20 cellular contexts compared by ENCODE assay signal in genomic region chr3:177039875-177040274, GRCh38.
DNase-seq lines count a peak whose midpoint lies in the region; ATAC-seq and TF ChIP-seq lines count a peak whose summit lies in the region.
"Had no signal": no experiment of that assay in that cellular context is flagged by ENCODE, and none has a peak within 500 bp of the region (broad histone marks: within the 10 kb centered on the region; RNA-seq: fewer than 3 reads in every experiment).

No MANE protein-coding gene starts in this region.

- peaks cover 5% of the 10 kb centered on the region for H3K9me1 ChIP-seq in IMR-90 (ENCODE audit: insufficient read depth, low read length)

- no TSS peak for BruUV-seq in IMR-90 (replicated peaks; lab: Mats Ljungman, UMichigan)

- H3K4me1 ChIP-seq in IMR-90 (ENCODE audit: control insufficient read depth, insufficient read depth, low read length) (peaks cover 5% of the 10 kb centered on the region), sigmoid colon (peaks cover 0 to 42% (median 29%) of the 10 kb centered on the region in 4 donors)

- no peaks in the 10 kb centered on the region for H3K9me3 ChIP-seq in IMR-90 (ENCODE audit: control insufficient read depth, insufficient read depth, low read length)
- peaks cover 0 to 3% (median 0%) of the 10 kb centered on the region in 4 donors for H3K9me3 ChIP-seq in sigmoid colon
- H3K9me3 ChIP-seq: tibial artery had no signal

- H3K23ac ChIP-seq in IMR-90 (ENCODE audit: low read depth, low read length): no peak overlapping the region

- TF ChIP-seq CTCF in IMR-90 (conservative IDR thresholded peaks at IDR 0.05; ENCODE audit: low read depth, low read length) (no peak), chondrocyte (IDR thresholded peaks at IDR 0.05) (no peak), sigmoid colon (IDR thresholded peaks at IDR 0.05) (no peak)

- no peak overlapping the region for H2BK120ac ChIP-seq in IMR-90 (ENCODE audit: low read depth, low read length)

- peaks cover 6 to 35% of the 10 kb centered on the region in 2 experiments for H3K79me1 ChIP-seq in IMR-90 (ENCODE audit: low read depth in 1 of 2, low read length in 2 of 2)

- DNase-seq in T-helper 2 cell treated with Interferon-gamma antibody and Interleukin-4, amounts not matched to agents 5 μg/mL and 100 μg/mL, for 36 hours (ENCODE audit: low spot score): no peak
- DNase-seq in T-helper 2 cell: no peak
- DNase-seq in IMR-90: no peak
- DNase-seq in chondrocyte (ENCODE audit: low spot score): no peak
- DNase-seq in sigmoid colon: no peak
- DNase-seq in activated naive CD8-positive, alpha-beta T cell treated with anti-CD3 and anti-CD28 coated beads for 36 hours: no peak
- DNase-seq in HUDEP-2 (lab: John Stamatoyannopoulos, UW; ENCODE audit: unreplicated experiment in 76 of 76): no peak
- DNase-seq: activated CD8-positive, alpha-beta T cell treated with anti-CD3 and anti-CD28 coated beads, Interleukin-2, amount 10 ng/mL, durations not matched to agents 7 days and 5 days; DMS53; KBM-7; NCI-H1105 treated with DMSO at 0.1 percent for 48 hours; NCI-H2171 treated with DMSO at 0.1 percent for 48 hours; NCI-H774; stimulated activated CD4-positive, alpha-beta T cell treated with anti-CD3 and anti-CD28 coated beads, Interleukin-2, amount 100 ng/mL, for 48 hours; T-cell; tibial artery had no signal

- H2AK9ac ChIP-seq in IMR-90 (replicated peaks; ENCODE audit: low read depth, low read length, poor library complexity): no peak overlapping the region

- no peak overlapping the region for H2AK5ac ChIP-seq in IMR-90 (ENCODE audit: low read depth, low read length)

- no peak overlapping the region for H2BK20ac ChIP-seq in IMR-90 (ENCODE audit: low read depth, low read length)

- in situ Hi-C loops in IMR-90 (cut with MboI; ENCODE audit: low sequenced_read_pairs): no loop called here

- no peak overlapping the region for H4K91ac ChIP-seq in IMR-90 (ENCODE audit: insufficient read depth, low read depth, low read length)

- no peaks in the 10 kb centered on the region for H3K27me3 ChIP-seq in IMR-90 (ENCODE audit: control insufficient read depth, insufficient read depth, low read length)
- H3K27me3 ChIP-seq in sigmoid colon: no peaks in the 10 kb centered on the region
- H3K27me3 ChIP-seq: BLaER1 treated with 17β-estradiol and CSF1 and Interleukin-3, amounts not matched to agents 10 nM and 100 nM; tibial artery had no signal

- no peak overlapping the region for H3K18ac ChIP-seq in IMR-90 (ENCODE audit: low read depth, low read length)

- H2BK5ac ChIP-seq in IMR-90 (ENCODE audit: low read depth, low read length, poor library complexity, severe bottlenecking): no peak overlapping the region

- H3K4me2 ChIP-seq in IMR-90 (ENCODE audit: low read depth, low read length): no peak overlapping the region
- H3K4me2 ChIP-seq: BLaER1 treated with 17β-estradiol and CSF1 and Interleukin-3, amounts not matched to agents 10 nM and 100 nM had no signal

- H3K56ac ChIP-seq in IMR-90 (ENCODE audit: extremely low read depth, insufficient read depth, low read length): no peak overlapping the region

- TF ChIP-seq RAD21 in IMR-90 (IDR thresholded peaks at IDR 0.05; ENCODE audit: low read length): no peak

- H3K36me3 ChIP-seq in IMR-90 (ENCODE audit: control insufficient read depth, insufficient read depth, low read length): peaks cover 26% of the 10 kb centered on the region
- peaks cover 0 to 25% (median 1%) of the 10 kb centered on the region in 4 donors for H3K36me3 ChIP-seq in sigmoid colon

- H3K27ac ChIP-seq in IMR-90 (ENCODE audit: insufficient read depth, low read length) (no peak overlapping the region), sigmoid colon (peak overlapping the region in 3 of 4 donors; percentile 78 to 79 (median 79))
- H3K27ac ChIP-seq: 22Rv1; BLaER1 treated with 17β-estradiol and CSF1 and Interleukin-3, amounts not matched to agents 10 nM and 100 nM had no signal

- no peak overlapping the region for H3K4ac ChIP-seq in IMR-90 (ENCODE audit: low read depth, low read length)

- no peak overlapping the region for H3K14ac ChIP-seq in IMR-90 (replicated peaks; ENCODE audit: low read depth, low read length)

- H3K27me3 Mint-ChIP-seq in T-helper 2 cell treated with Interferon-gamma antibody and Interleukin-4, amounts not matched to agents 5 μg/mL and 100 μg/mL, for 36 hours (ENCODE audit: low read depth): no peaks in the 10 kb centered on the region
- no peaks in the 10 kb centered on the region for H3K27me3 Mint-ChIP-seq in chondrocyte (ENCODE audit: low read depth)
- no peaks in the 10 kb centered on the region for H3K27me3 Mint-ChIP-seq in activated naive CD8-positive, alpha-beta T cell treated with anti-CD3 and anti-CD28 coated beads for 36 hours
- H3K27me3 Mint-ChIP-seq: T-cell had no signal

- H3K27ac Mint-ChIP-seq in T-helper 2 cell treated with Interferon-gamma antibody and Interleukin-4, amounts not matched to agents 5 μg/mL and 100 μg/mL, for 36 hours: peak overlapping the region; percentile 45
- peak overlapping the region; percentile 37 for H3K27ac Mint-ChIP-seq in chondrocyte (ENCODE audit: unreplicated experiment)
- no peak overlapping the region for H3K27ac Mint-ChIP-seq in activated naive CD8-positive, alpha-beta T cell treated with anti-CD3 and anti-CD28 coated beads for 36 hours
- H3K27ac Mint-ChIP-seq: activated CD8-positive, alpha-beta T cell treated with anti-CD3 and anti-CD28 coated beads, Interleukin-2, amount 10 ng/mL, durations not matched to agents 7 days and 5 days; activated T-helper 2 cell treated with anti-CD3 and anti-CD28 coated beads, Interferon-gamma antibody, Interleukin-2, Interleukin-4, amounts not matched to agents 10 μg/mL and 5 μg/mL and 100 μg/mL, durations not matched to agents 14 hours and 24 hours and 36 hours; T-cell had no signal

- no peak overlapping the region for H2AFZ ChIP-seq in IMR-90 (replicated peaks; ENCODE audit: low read length, poor library complexity)

- no peaks in the 10 kb centered on the region for H3K9me3 Mint-ChIP-seq in T-helper 2 cell treated with Interferon-gamma antibody and Interleukin-4, amounts not matched to agents 5 μg/mL and 100 μg/mL, for 36 hours
- H3K9me3 Mint-ChIP-seq in chondrocyte (ENCODE audit: low read depth): no peaks in the 10 kb centered on the region
- peaks cover 5% of the 10 kb centered on the region for H3K9me3 Mint-ChIP-seq in activated naive CD8-positive, alpha-beta T cell treated with anti-CD3 and anti-CD28 coated beads for 36 hours
- H3K9me3 Mint-ChIP-seq: T-cell had no signal

- H4K20me1 ChIP-seq in IMR-90 (ENCODE audit: insufficient read depth, low read length): peaks cover 4% of the 10 kb centered on the region; the same call in 1 of the 2 replicates

- no peak for TF ChIP-seq EP300 in sigmoid colon (IDR thresholded peaks at IDR 0.05)

- no peak overlapping the region for H4K5ac ChIP-seq in IMR-90 (ENCODE audit: low read depth, low read length)

- ATAC-seq in IMR-90 (ENCODE audit: low read depth) (no peak), GM18498 (IDR thresholded peaks at IDR 0.05; ENCODE audit: unreplicated experiment) (no peak)
- ATAC-seq: activated CD8-positive, alpha-beta T cell treated with anti-CD3 and anti-CD28 coated beads, Interleukin-2, amount 10 ng/mL, durations not matched to agents 7 days and 5 days; T-cell had no signal

- H4K8ac ChIP-seq in IMR-90 (ENCODE audit: low read depth in 2 of 2, low read length in 2 of 2): no peak overlapping the region

- H3K4me3 Mint-ChIP-seq in T-helper 2 cell treated with Interferon-gamma antibody and Interleukin-4, amounts not matched to agents 5 μg/mL and 100 μg/mL, for 36 hours: no peak overlapping the region
- H3K4me3 Mint-ChIP-seq in chondrocyte (ENCODE audit: unreplicated experiment): no peak overlapping the region
- H3K4me3 Mint-ChIP-seq in activated naive CD8-positive, alpha-beta T cell treated with anti-CD3 and anti-CD28 coated beads for 36 hours: no peak overlapping the region
- H3K4me3 Mint-ChIP-seq: activated CD8-positive, alpha-beta T cell treated with anti-CD3 and anti-CD28 coated beads, Interleukin-2, amount 10 ng/mL, durations not matched to agents 7 days and 5 days; T-cell had no signal

- H3K4me3 ChIP-seq in IMR-90 (ENCODE audit: insufficient read depth, low read depth, low read length) (no peak overlapping the region), sigmoid colon (no peak overlapping the region)
- H3K4me3 ChIP-seq: BLaER1 treated with 17β-estradiol and CSF1 and Interleukin-3, amounts not matched to agents 10 nM and 100 nM; tibial artery had no signal

- H3K9ac ChIP-seq in IMR-90 (ENCODE audit: low read depth, low read length): no peak overlapping the region
- H3K9ac ChIP-seq: BLaER1 treated with 17β-estradiol and CSF1 and Interleukin-3, amounts not matched to agents 10 nM and 100 nM had no signal

- TF ChIP-seq POLR2A in IMR-90 (IDR thresholded peaks at IDR 0.05; ENCODE audit: low read depth, low read length) (no peak), sigmoid colon (IDR thresholded peaks at IDR 0.05) (no peak)

- peaks cover 34% of the 10 kb centered on the region for H3K4me1 Mint-ChIP-seq in T-helper 2 cell treated with Interferon-gamma antibody and Interleukin-4, amounts not matched to agents 5 μg/mL and 100 μg/mL, for 36 hours (ENCODE audit: low read depth)
- H3K4me1 Mint-ChIP-seq in chondrocyte (ENCODE audit: low read depth): peaks cover 41% of the 10 kb centered on the region
- peaks cover 47% of the 10 kb centered on the region for H3K4me1 Mint-ChIP-seq in activated naive CD8-positive, alpha-beta T cell treated with anti-CD3 and anti-CD28 coated beads for 36 hours

- dilution Hi-C loops in IMR-90 (cut with HindIII; ENCODE audit: low sequenced_read_pairs, unreplicated experiment): no loop called here

- intact Hi-C loops in IMR-90 (cut with micrococcal nuclease) (no loop called here), sigmoid colon (cut with DNase I) (loop anchor here (5.0 kb wide), 2 partner anchors 317 to 1282 kb away; no protein-coding TSS in a partner anchor)

- no CpG with 5 or more reads among the region's 3 CpGs for WGBS in IMR-90 (ENCODE audit: extremely low coverage in 2 of 2, insufficient read length in 1 of 2), 2 experiments
- 96 to 98% methylated on average over 3 of the region's 3 CpGs for WGBS in sigmoid colon, 2 donors

- POLR2A ChIA-PET in IMR-90 (lab: Charles Lee; ENCODE audit: unreplicated experiment): no interaction called here

- no peak overlapping the region for H2BK15ac ChIP-seq in IMR-90 (ENCODE audit: low read depth, low read length)

- CTCF ChIA-PET in IMR-90 (lab: Yijun Ruan, JAX): no interaction called here

- H3K36me3 Mint-ChIP-seq in T-helper 2 cell treated with Interferon-gamma antibody and Interleukin-4, amounts not matched to agents 5 μg/mL and 100 μg/mL, for 36 hours (ENCODE audit: low read depth): peaks cover 72% of the 10 kb centered on the region
- H3K36me3 Mint-ChIP-seq in chondrocyte (ENCODE audit: low read depth): peaks cover 52% of the 10 kb centered on the region
- H3K36me3 Mint-ChIP-seq in activated naive CD8-positive, alpha-beta T cell treated with anti-CD3 and anti-CD28 coated beads for 36 hours: peaks cover 77% of the 10 kb centered on the region

TF ChIP-seq in IMR-90, 13 proteins besides CTCF, POLR2A, EP300 and RAD21 (continues in another document):
- TF ChIP-seq NFE2L2 (IDR thresholded peaks at IDR 0.05; ENCODE audit: low read depth, low read length): peak; percentile 69
